Comparison of ENCODE assay signal across 10 cellular contexts in genomic region chr19:40756502-40757110, GRCh38.
DNase-seq lines count a peak whose midpoint lies in the region; ATAC-seq and TF ChIP-seq lines count a peak whose summit lies in the region.
"Had no signal": no experiment of that assay in that cellular context is flagged by ENCODE, and none has a peak within 500 bp of the region (broad histone marks: within the 10 kb centered on the region; RNA-seq: fewer than 3 reads in every experiment).

No MANE protein-coding gene starts in this region.

- H3K9me3 Mint-ChIP-seq in stimulated activated naive B cell treated with anti-CD40 and anti-IgM and Interleukin-4, amounts not matched to agents 10 μg/mL and 1 μg/mL and 100 μg/mL, for 72 hours: no peaks in the 10 kb centered on the region

- peak overlapping the region; percentile 49 for H3K27ac Mint-ChIP-seq in stimulated activated naive B cell treated with anti-CD40 and anti-IgM and Interleukin-4, amounts not matched to agents 10 μg/mL and 1 μg/mL and 100 μg/mL, for 72 hours

- in situ Hi-C loops in brain microvascular endothelial cell (cut with HindIII; ENCODE audit: low pct_ligation_motif_present, low sequenced_read_pairs): no loop called here

- H3K4me1 Mint-ChIP-seq in stimulated activated naive B cell treated with anti-CD40 and anti-IgM and Interleukin-4, amounts not matched to agents 10 μg/mL and 1 μg/mL and 100 μg/mL, for 72 hours: peaks cover 35 to 56% of the 10 kb centered on the region in 2 donors

- peak in 1 of 2 donors; percentile 24 for ATAC-seq in stimulated activated naive B cell treated with anti-CD40 and anti-IgM and Interleukin-4, amounts not matched to agents 10 μg/mL and 1 μg/mL and 100 μg/mL, for 72 hours (replicated peaks)

- H3K27me3 ChIP-seq in iPS-15b (ENCODE audit: control insufficient read depth, insufficient read depth, low read length): no peaks in the 10 kb centered on the region
- H3K27me3 ChIP-seq in brain microvascular endothelial cell (replicated peaks): no peaks in the 10 kb centered on the region

- no peaks in the 10 kb centered on the region for H3K9me3 ChIP-seq in iPS-15b (ENCODE audit: control insufficient read depth, insufficient read depth, low read length)

- H3K4me1 ChIP-seq in iPS-15b (ENCODE audit: control insufficient read depth, insufficient read depth, low read length): peaks cover 5% of the 10 kb centered on the region

- H3K36me3 ChIP-seq in iPS-15b (ENCODE audit: control insufficient read depth, insufficient read depth, low read length): peaks cover 61% of the 10 kb centered on the region
- H3K36me3 ChIP-seq in brain microvascular endothelial cell (replicated peaks): peaks cover 53% of the 10 kb centered on the region

- TF ChIP-seq CTCF in brain microvascular endothelial cell (IDR thresholded peaks at IDR 0.05; ENCODE audit: low read depth, low read length, missing control alignments): no peak

- peak overlapping the region; percentile 26 for H3K9ac ChIP-seq in iPS-15b (ENCODE audit: low read depth, low read length)

- DNase-seq in activated effector memory CD4-positive, alpha-beta T cell treated with anti-CD3 and anti-CD28 coated beads, Interleukin-2, amount 50 U/mL, for 16 hours: peak; percentile 76
- no peak for DNase-seq in activated effector memory CD4-positive, alpha-beta T cell treated with Interleukin-2 at 50 U/mL for 16 hours
- DNase-seq in activated CD8-positive, alpha-beta memory T cell treated with anti-CD3 and anti-CD28 coated beads, Interleukin-2, amount 50 U/mL, for 48 hours: peak; percentile 74
- DNase-seq in stimulated activated naive B cell treated with anti-CD40 and anti-IgM and Interleukin-4, amounts not matched to agents 10 μg/mL and 1 μg/mL and 100 μg/mL, for 72 hours: no peak
- no peak for DNase-seq in NCI-H748 (lab: John Stamatoyannopoulos, UW; ENCODE audit: unreplicated experiment)
- no peak for DNase-seq in brain microvascular endothelial cell
- no peak for DNase-seq in NK-92 treated with Interleukin-12 subunit alpha and Interleukin-12 subunit beta, amount 100 ng/mL, for 24 hours (lab: John Stamatoyannopoulos, UW)
- DNase-seq: activated CD4-positive, CD25-positive, alpha-beta regulatory T cell; NCI-H146 had no signal

- peak overlapping the region; percentile 34 to 54 for H3K4me3 Mint-ChIP-seq in stimulated activated naive B cell treated with anti-CD40 and anti-IgM and Interleukin-4, amounts not matched to agents 10 μg/mL and 1 μg/mL and 100 μg/mL, for 72 hours

- H3K36me3 Mint-ChIP-seq in stimulated activated naive B cell treated with anti-CD40 and anti-IgM and Interleukin-4, amounts not matched to agents 10 μg/mL and 1 μg/mL and 100 μg/mL, for 72 hours: peaks cover 61 to 71% of the 10 kb centered on the region in 2 donors

- H3K27me3 Mint-ChIP-seq in stimulated activated naive B cell treated with anti-CD40 and anti-IgM and Interleukin-4, amounts not matched to agents 10 μg/mL and 1 μg/mL and 100 μg/mL, for 72 hours: no peaks in the 10 kb centered on the region

- no peak overlapping the region for H3K4me3 ChIP-seq in iPS-15b (ENCODE audit: low read depth, low read length)
- H3K4me3 ChIP-seq in brain microvascular endothelial cell (ENCODE audit: low read depth, low read length): no peak overlapping the region

- H3K27ac ChIP-seq in brain microvascular endothelial cell: no peak overlapping the region

Comparison
In these comparisons a context has a peak if more than half of its experiments do, and no peak if none do; other contexts are left out.
1. DNase-seq: peak in activated effector memory CD4-positive, alpha-beta T cell treated with anti-CD3 and anti-CD28 coated beads, Interleukin-2, amount 50 U/mL, for 16 hours (single experiment) and activated CD8-positive, alpha-beta memory T cell treated with anti-CD3 and anti-CD28 coated beads, Interleukin-2, amount 50 U/mL, for 48 hours (single experiment); none in activated effector memory CD4-positive, alpha-beta T cell treated with Interleukin-2 at 50 U/mL for 16 hours (single experiment), stimulated activated naive B cell treated with anti-CD40 and anti-IgM and Interleukin-4, amounts not matched to agents 10 μg/mL and 1 μg/mL and 100 μg/mL, for 72 hours (single experiment), NCI-H748 (single experiment), brain microvascular endothelial cell (single experiment) and NK-92 treated with Interleukin-12 subunit alpha and Interleukin-12 subunit beta, amount 100 ng/mL, for 24 hours (single experiment).